Comparison of ENCODE assay signal across 8 cellular contexts in genomic region chr1:226702957-226703831, GRCh38. TPM values are rescaled to one million over a fixed set of nuclear protein-coding genes. Genes with fewer than 3 reads are reported as not detected.
DNase-seq lines count a peak whose midpoint lies in the region; ATAC-seq and TF ChIP-seq lines count a peak whose summit lies in the region.

No MANE protein-coding gene starts in this region.

- peak; percentile 85 for DNase-seq in DMS53 (lab: John Stamatoyannopoulos, UW)
- peak; percentile 34 for DNase-seq in SKM-1 (lab: John Stamatoyannopoulos, UW; ENCODE audit: unreplicated experiment)
- peak; percentile 91 for DNase-seq in activated naive CD8-positive, alpha-beta T cell treated with anti-CD3 and anti-CD28 coated beads for 36 hours
- DNase-seq in cardiac septum (ENCODE audit: low spot score): peak; percentile 90
- DNase-seq in type B pancreatic cell (ENCODE audit: extremely low spot score, unreplicated experiment): peak; percentile 84

- no peaks in the 10 kb centered on the region for H3K4me1 ChIP-seq in parathyroid adenoma

- H3K4me3 Mint-ChIP-seq in IgD-negative memory B cell (peak overlapping the region; percentile 83 to 98 (median 94)), type B pancreatic cell (peak overlapping the region; percentile 84)
- H3K4me3 Mint-ChIP-seq in activated naive CD8-positive, alpha-beta T cell treated with anti-CD3 and anti-CD28 coated beads for 36 hours: peak overlapping the region; percentile 82

- peak overlapping the region; percentile 98 for H3K4me2 ChIP-seq in parathyroid adenoma (ENCODE audit: low read length)

- H3K79me2 ChIP-seq in parathyroid adenoma: no peaks in the 10 kb centered on the region

- peak overlapping the region; percentile 37 for H3K9ac ChIP-seq in parathyroid adenoma

- peaks cover 25 to 52% (median 43%) of the 10 kb centered on the region in 3 donors for H3K4me1 Mint-ChIP-seq in IgD-negative memory B cell
- peaks cover 80% of the 10 kb centered on the region for H3K4me1 Mint-ChIP-seq in activated naive CD8-positive, alpha-beta T cell treated with anti-CD3 and anti-CD28 coated beads for 36 hours
- peaks cover 38% of the 10 kb centered on the region for H3K4me1 Mint-ChIP-seq in type B pancreatic cell (ENCODE audit: unreplicated experiment)

- TF ChIP-seq CTCF in parathyroid adenoma (IDR thresholded peaks at IDR 0.05) (no peak), type B pancreatic cell (conservative IDR thresholded peaks at IDR 0.05) (no peak)

- H3K27ac Mint-ChIP-seq in IgD-negative memory B cell: peak overlapping the region; percentile 87 to 97 (median 95)
- peak overlapping the region; percentile 92 for H3K27ac Mint-ChIP-seq in activated naive CD8-positive, alpha-beta T cell treated with anti-CD3 and anti-CD28 coated beads for 36 hours
- H3K27ac Mint-ChIP-seq in type B pancreatic cell: peak overlapping the region; percentile 87

- intact Hi-C loops in cardiac septum (cut with DNase I): loop anchor here (2.0 kb wide), 2 partner anchors 26 to 42 kb away; no protein-coding TSS in a partner anchor

- no peaks in the 10 kb centered on the region for H3K27me3 Mint-ChIP-seq in IgD-negative memory B cell
- no peaks in the 10 kb centered on the region for H3K27me3 Mint-ChIP-seq in activated naive CD8-positive, alpha-beta T cell treated with anti-CD3 and anti-CD28 coated beads for 36 hours
- H3K27me3 Mint-ChIP-seq in type B pancreatic cell: no peaks in the 10 kb centered on the region

- H3K4me3 ChIP-seq in parathyroid adenoma (ENCODE audit: low read depth, low read length): peak overlapping the region; percentile 72

- H3K9me3 Mint-ChIP-seq in IgD-negative memory B cell (no peaks in the 10 kb centered on the region), type B pancreatic cell (no peaks in the 10 kb centered on the region)
- no peaks in the 10 kb centered on the region for H3K9me3 Mint-ChIP-seq in activated naive CD8-positive, alpha-beta T cell treated with anti-CD3 and anti-CD28 coated beads for 36 hours

- no peaks in the 10 kb centered on the region for H3K27me3 ChIP-seq in parathyroid adenoma (ENCODE audit: control insufficient read depth, insufficient read depth, low read length)

- peak overlapping the region; percentile 94 for H2AFZ ChIP-seq in parathyroid adenoma

- ATAC-seq in GM21526 (IDR thresholded peaks at IDR 0.05; ENCODE audit: low FRiP score, unreplicated experiment): peak; percentile 74

- no peaks in the 10 kb centered on the region for H3K36me3 ChIP-seq in parathyroid adenoma (ENCODE audit: control insufficient read depth, insufficient read depth, low read length)

- peak overlapping the region; percentile 87 for H3K27ac ChIP-seq in parathyroid adenoma

- H3K36me3 Mint-ChIP-seq in IgD-negative memory B cell: peaks cover 2% of the 10 kb centered on the region
- peaks cover 44% of the 10 kb centered on the region for H3K36me3 Mint-ChIP-seq in activated naive CD8-positive, alpha-beta T cell treated with anti-CD3 and anti-CD28 coated beads for 36 hours
- H3K36me3 Mint-ChIP-seq in type B pancreatic cell: peaks cover 6% of the 10 kb centered on the region

- no peaks in the 10 kb centered on the region for H3K9me3 ChIP-seq in parathyroid adenoma (ENCODE audit: control insufficient read depth, low read length)

RNA-seq across cellular contexts. Expression of gene ITPKB, which starts 35.9 kb away (rescaled TPM):
- polyA plus RNA-seq in IgD-negative memory B cell: 20.4 TPM
- total RNA-seq in activated naive CD8-positive, alpha-beta T cell treated with anti-CD3 and anti-CD28 coated beads for 36 hours: 10 to 100 TPM; 30.7 to 30.8 TPM
- total RNA-seq in cardiac septum: 10.5 TPM
- 24.5 and 31.4 TPM in 2 replicates for total RNA-seq in type B pancreatic cell (ENCODE audit: low replicate concordance)

Comparison
In these comparisons a context has a peak if more than half of its experiments do, and no peak if none do; other contexts are left out.
1. Peak in every context shown above with its lines: DNase-seq, ATAC-seq, H3K4me3 ChIP-seq and H3K27ac ChIP-seq.
2. DNase-seq: peak in every context shown above with its lines; median percentile 91 in activated naive CD8-positive, alpha-beta T cell treated with anti-CD3 and anti-CD28 coated beads for 36 hours; 90 in cardiac septum; 85 in DMS53; 84 in type B pancreatic cell; 34 in SKM-1.